In the genomic region with DNA sequence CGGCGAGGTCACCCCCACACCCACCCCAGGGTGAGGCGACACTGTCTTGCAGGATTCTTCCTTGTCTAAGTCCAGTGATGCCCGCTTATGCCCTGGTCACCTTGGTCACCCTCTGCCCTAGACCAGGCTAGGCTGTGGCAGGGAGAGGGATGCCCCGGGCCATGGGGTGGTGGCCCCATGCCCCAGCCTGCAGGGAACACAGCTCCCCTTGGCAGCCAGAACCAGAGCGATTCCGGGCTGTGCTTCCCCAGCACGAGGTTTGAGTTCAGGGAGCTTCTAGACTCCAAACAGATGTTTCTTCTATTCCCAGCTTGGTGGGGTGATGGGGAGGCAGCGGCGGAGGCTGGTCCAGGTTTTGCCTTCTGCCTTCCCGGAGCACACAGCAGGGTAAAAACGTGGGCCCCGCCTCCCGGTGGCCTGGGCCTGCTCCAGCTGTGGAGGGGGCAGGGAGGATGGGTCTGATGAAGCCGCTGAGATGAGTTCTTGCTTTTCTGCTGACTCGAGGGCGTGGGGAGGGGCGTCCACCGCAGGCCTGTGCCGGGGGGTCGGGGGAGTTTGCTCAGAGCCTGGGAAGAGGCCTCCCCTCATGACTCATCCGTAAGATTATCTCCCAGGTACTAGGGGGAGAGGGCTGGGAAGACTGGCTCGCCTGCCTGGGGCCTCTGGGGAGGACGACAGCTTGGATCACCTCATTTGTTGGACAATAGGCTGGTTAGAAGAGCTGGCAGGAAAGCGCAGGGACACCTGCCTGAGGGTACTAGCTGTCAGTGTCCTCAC, we compare ENCODE assay signal across 9 cellular contexts. TPM values are rescaled to one million over a fixed set of nuclear protein-coding genes. Genes with fewer than 3 reads are reported as not detected.
DNase-seq lines count a peak whose midpoint lies in the region; ATAC-seq and TF ChIP-seq lines count a peak whose summit lies in the region.
"Had no signal": no experiment of that assay in that cellular context is flagged by ENCODE, and none has a peak within 500 bp of the region (broad histone marks: within the 10 kb centered on the region; RNA-seq: fewer than 3 reads in every experiment).

No MANE protein-coding gene starts in this region.

- H3K4me1 ChIP-seq in spleen = peaks cover 0 to 14% (median 6%) of the 10 kb centered on the region in 6 donors

- intact Hi-C loops in spleen (cut with DNase I; ENCODE audit: low total_unique reads) = no loop called here

- no peaks in the 10 kb centered on the region for H3K9me3 ChIP-seq in spleen

- WGBS in spleen, 5 donors = 61 to 72% (median 69%) methylated on average over 2 to 25 of the region's 25 CpGs

- peaks cover 0 to 45% (median 3%) of the 10 kb centered on the region in 7 donors for H3K27me3 ChIP-seq in spleen (replicated peaks in 1 of 7)

- peak overlapping the region in 5 of 8 donors; percentile 21 to 60 (median 33) for H3K27ac ChIP-seq in spleen
- H3K27ac ChIP-seq: epithelial cell of prostate had no signal

- H3K36me3 ChIP-seq in spleen = no peaks in the 10 kb centered on the region

- no peak overlapping the region for H3K4me3 ChIP-seq in spleen

- TF ChIP-seq CTCF in spleen (IDR thresholded peaks at IDR 0.05 in 8 of 11, conservative IDR thresholded peaks at IDR 0.05 in 3 of 11) = no peak

- no peak for TF ChIP-seq POLR2A in spleen (IDR thresholded peaks at IDR 0.05)

- peak; percentile 93 for DNase-seq in NCI-H2171 treated with DMSO at 0.1 percent for 48 hours (lab: John Stamatoyannopoulos, UW)
- peak; percentile 94 for DNase-seq in brain pericyte (ENCODE audit: low read depth, low spot score)
- DNase-seq in iPS-NIHi7 (ENCODE audit: extremely low spot score) = peak; percentile 84
- no peak for DNase-seq in spleen
- DNase-seq in NOMO-1 treated with DMSO at 0.1 percent for 48 hours (lab: John Stamatoyannopoulos, UW; ENCODE audit: unreplicated experiment) = no peak
- DNase-seq in AG08396 (ENCODE audit: low spot score) = no peak
- no peak for DNase-seq in activated CD8-positive, alpha-beta memory T cell treated with anti-CD3 and anti-CD28 coated beads, Interleukin-2, amount 50 U/mL, for 48 hours

- ATAC-seq in HG03175 (IDR thresholded peaks at IDR 0.05; ENCODE audit: unreplicated experiment) = no peak

RNA-seq across cellular contexts. Expression of gene SMTNL2, which starts 15.4 kb away (rescaled TPM):
- total RNA-seq in spleen = 1 to 10 TPM in 2 of 7 donors, under 1 TPM in 5; 0.42 to 1.5 (median 0.97) TPM
- under 1 TPM; 0.22 to 0.67 (median 0.36) TPM for polyA plus RNA-seq in spleen

RNA-seq across cellular contexts. Expression of gene GGT6, which starts 39.3 kb away (rescaled TPM):
- total RNA-seq in spleen = under 1 TPM in 1 of 7 donors, not detected in 6; 0.42 TPM
- under 1 TPM in 1 of 3 donors, not detected in 2; 0.03 TPM for polyA plus RNA-seq in spleen

RNA-seq across cellular contexts. Expression of gene ALOX15, which starts 41.8 kb away (rescaled TPM):
- total RNA-seq in spleen = 1 to 10 TPM in 2 of 7 donors, under 1 TPM in 4, not detected in 1; 0.46 to 2.6 (median 0.88) TPM
- polyA plus RNA-seq in spleen = under 1 TPM; 0.04 to 0.09 (median 0.06) TPM

RNA-seq across cellular contexts. Expression of gene MYBBP1A, which starts 44.5 kb away (rescaled TPM):
- total RNA-seq in spleen = 10 to 100 TPM; 37.1 to 71.2 (median 54.4) TPM
- polyA plus RNA-seq in spleen = 10 to 100 TPM; 24.7 to 48.6 (median 35.5) TPM

Comparison
In these comparisons a context has a peak if more than half of its experiments do, and no peak if none do; other contexts are left out.
1. DNase-seq: peak in NCI-H2171 treated with DMSO at 0.1 percent for 48 hours (single experiment), brain pericyte (single experiment) and iPS-NIHi7 (single experiment); none in spleen (single experiment), NOMO-1 treated with DMSO at 0.1 percent for 48 hours (single experiment), AG08396 (single experiment) and activated CD8-positive, alpha-beta memory T cell treated with anti-CD3 and anti-CD28 coated beads, Interleukin-2, amount 50 U/mL, for 48 hours (single experiment).